17 cellular contexts compared by ENCODE assay signal in genomic region chr2:197241153-197241552, GRCh38.
DNase-seq lines count a peak whose midpoint lies in the region; ATAC-seq and TF ChIP-seq lines count a peak whose summit lies in the region.
"Had no signal": no experiment of that assay in that cellular context is flagged by ENCODE, and none has a peak within 500 bp of the region (broad histone marks: within the 10 kb centered on the region; RNA-seq: fewer than 3 reads in every experiment).

No MANE protein-coding gene starts in this region.

- peak overlapping the region in 7 of 11 experiments; percentile 49 to 85 (median 73); a peak in 8 of 22 replicates for H3K27ac ChIP-seq in BLaER1 treated with 17β-estradiol and CSF1 and Interleukin-3, amounts not matched to agents 10 nM and 100 nM
- H3K27ac ChIP-seq in CD8-positive, alpha-beta T cell (ENCODE audit: low read depth, low read length), result peak overlapping the region; percentile 29
- H3K27ac ChIP-seq in effector memory CD4-positive, alpha-beta T cell (ENCODE audit: insufficient read depth, low read length, poor library complexity, severe bottlenecking), result peak overlapping the region; percentile 79
- H3K27ac ChIP-seq in substantia nigra (ENCODE audit: low read depth, low read length, poor library complexity, severe bottlenecking) (no peak overlapping the region), RWPE1 (no peak overlapping the region), A673 (ENCODE audit: low read depth, low read length, poor library complexity, severe bottlenecking) (no peak overlapping the region)
- H3K27ac ChIP-seq: psoas muscle, tibial nerve, WERI-Rb-1 had no signal

- no peaks in the 10 kb centered on the region for H3K36me3 ChIP-seq in BLaER1 treated with 17β-estradiol and CSF1 and Interleukin-3, amounts not matched to agents 10 nM and 100 nM
- H3K36me3 ChIP-seq in CD8-positive, alpha-beta T cell (ENCODE audit: insufficient read depth, low read length), result no peaks in the 10 kb centered on the region
- H3K36me3 ChIP-seq in effector memory CD4-positive, alpha-beta T cell (ENCODE audit: control insufficient read depth, insufficient read depth, low read length), result no peaks in the 10 kb centered on the region
- no peaks in the 10 kb centered on the region for H3K36me3 ChIP-seq in A673 (ENCODE audit: insufficient read depth, low read length, poor library complexity, severe bottlenecking)
- H3K36me3 ChIP-seq: WERI-Rb-1 had no signal

- H3K9me3 Mint-ChIP-seq in CD8-positive, alpha-beta T cell, result no peaks in the 10 kb centered on the region
- H3K9me3 Mint-ChIP-seq in activated B cell treated with CpG ODN at 0.5 μM for 24 hours, result no peaks in the 10 kb centered on the region

- no TSS peak for BruUV-seq in A673 (replicated peaks; lab: Mats Ljungman, UMichigan)

- no peak for DNase-seq in CD8-positive, alpha-beta T cell
- DNase-seq in activated B cell treated with CpG ODN at 0.5 μM for 24 hours, result no peak
- no peak for DNase-seq in effector memory CD4-positive, alpha-beta T cell
- DNase-seq in substantia nigra (lab: John Stamatoyannopoulos, UW), result no peak
- no peak for DNase-seq in RWPE1 (ENCODE audit: low spot score)
- no peak for DNase-seq in A673 (ENCODE audit: low spot score)
- DNase-seq: activated CD8-positive, alpha-beta memory T cell treated with anti-CD3 and anti-CD28 coated beads, Interleukin-2, amount 50 U/mL, for 48 hours; amygdala; islet precursor cell; NCI-H1694; NCI-H446; psoas muscle; small intestine; WERI-Rb-1 had no signal

- H3K4me1 ChIP-seq in BLaER1 treated with 17β-estradiol and CSF1 and Interleukin-3, amounts not matched to agents 10 nM and 100 nM, result peaks cover 29 to 82% (median 39%) of the 10 kb centered on the region in 10 experiments
- peaks cover 84% of the 10 kb centered on the region for H3K4me1 ChIP-seq in CD8-positive, alpha-beta T cell (ENCODE audit: insufficient read depth, low read length)
- peaks cover 51% of the 10 kb centered on the region for H3K4me1 ChIP-seq in effector memory CD4-positive, alpha-beta T cell (ENCODE audit: control insufficient read depth, insufficient read depth, low read length, poor library complexity, severe bottlenecking)
- peaks cover 11% of the 10 kb centered on the region for H3K4me1 ChIP-seq in A673 (ENCODE audit: insufficient read depth, low read length, poor library complexity, severe bottlenecking)
- H3K4me1 ChIP-seq: psoas muscle had no signal

- peaks cover 25% of the 10 kb centered on the region for H3K36me3 Mint-ChIP-seq in CD8-positive, alpha-beta T cell
- H3K36me3 Mint-ChIP-seq in activated B cell treated with CpG ODN at 0.5 μM for 24 hours (ENCODE audit: low read depth), result peaks cover 24% of the 10 kb centered on the region

- H3K27me3 Mint-ChIP-seq in CD8-positive, alpha-beta T cell (ENCODE audit: low read depth), result no peaks in the 10 kb centered on the region
- no peaks in the 10 kb centered on the region for H3K27me3 Mint-ChIP-seq in activated B cell treated with CpG ODN at 0.5 μM for 24 hours

- POLR2A ChIA-PET in CD8-positive, alpha-beta T cell (lab: Charles Lee), result interaction anchor here (0.7 to 2.5 kb wide), 11 partner anchors 8 to 69 kb away, joined by 3 to 14 read pairs (median 7); partner anchors contain the start of gene ANKRD44
- POLR2A ChIA-PET in activated B cell treated with CpG ODN at 0.5 μM for 24 hours (lab: Charles Lee) (interaction anchor here (0.9 to 2.5 kb wide), 11 partner anchors 9 to 68 kb away, joined by 3 to 22 read pairs (median 7); no protein-coding TSS in a partner anchor), RWPE1 (lab: Yijun Ruan, JAX; ENCODE audit: low non-redundant PET) (no interaction called here), A673 (lab: Charles Lee; ENCODE audit: low non-redundant PET) (no interaction called here)

- CTCF ChIA-PET in CD8-positive, alpha-beta T cell (lab: Charles Lee), result interaction anchor here (1.4 to 1.6 kb wide), 2 partner anchors 42 to 70 kb away, joined by 5 read pairs; no protein-coding TSS in a partner anchor
- CTCF ChIA-PET in activated B cell treated with CpG ODN at 0.5 μM for 24 hours (lab: Charles Lee) (interaction anchor here (1.1 to 1.6 kb wide), 4 partner anchors 14 to 128 kb away, joined by 3 to 8 read pairs (median 5); no protein-coding TSS in a partner anchor), RWPE1 (lab: Yijun Ruan, JAX) (interaction anchor here (0.5 to 0.6 kb wide), 2 partner anchors 16 to 24 kb away, joined by 3 to 4 read pairs; no protein-coding TSS in a partner anchor), A673 (lab: Charles Lee) (no interaction called here)

- peaks cover 86% of the 10 kb centered on the region for H3K4me1 Mint-ChIP-seq in CD8-positive, alpha-beta T cell (ENCODE audit: low read depth)
- peaks cover 84% of the 10 kb centered on the region for H3K4me1 Mint-ChIP-seq in activated B cell treated with CpG ODN at 0.5 μM for 24 hours

- no peak overlapping the region for H3K4me3 ChIP-seq in BLaER1 treated with 17β-estradiol and CSF1 and Interleukin-3, amounts not matched to agents 10 nM and 100 nM
- H3K4me3 ChIP-seq in CD8-positive, alpha-beta T cell (ENCODE audit: low read depth, low read length), result no peak overlapping the region
- H3K4me3 ChIP-seq in effector memory CD4-positive, alpha-beta T cell (ENCODE audit: insufficient read depth, low read depth, low read length, poor library complexity, severe bottlenecking), result no peak overlapping the region
- H3K4me3 ChIP-seq in A673 (ENCODE audit: low read depth, low read length, poor library complexity, severe bottlenecking), result no peak overlapping the region
- H3K4me3 ChIP-seq: psoas muscle, tibial nerve had no signal

- H3K27me3 ChIP-seq in BLaER1 treated with 17β-estradiol and CSF1 and Interleukin-3, amounts not matched to agents 10 nM and 100 nM, result no peaks in the 10 kb centered on the region
- no peaks in the 10 kb centered on the region for H3K27me3 ChIP-seq in CD8-positive, alpha-beta T cell (ENCODE audit: insufficient read depth, low read length)
- H3K27me3 ChIP-seq in effector memory CD4-positive, alpha-beta T cell (replicated peaks; ENCODE audit: control insufficient read depth, insufficient read depth, low read length, poor library complexity, severe bottlenecking), result no peaks in the 10 kb centered on the region
- H3K27me3 ChIP-seq in A673 (replicated peaks; ENCODE audit: insufficient read depth, low read depth, low read length, poor library complexity), result no peaks in the 10 kb centered on the region
- H3K27me3 ChIP-seq: tibial nerve had no signal

- peak overlapping the region in 1 of 11 experiments; percentile 31; a peak in 1 of 22 replicates for H3K9ac ChIP-seq in BLaER1 treated with 17β-estradiol and CSF1 and Interleukin-3, amounts not matched to agents 10 nM and 100 nM

- H3K4me3 Mint-ChIP-seq in CD8-positive, alpha-beta T cell, result peak overlapping the region; percentile 71
- H3K4me3 Mint-ChIP-seq in activated B cell treated with CpG ODN at 0.5 μM for 24 hours, result peak overlapping the region; percentile 63

- peak overlapping the region; percentile 96 for H3K27ac Mint-ChIP-seq in CD8-positive, alpha-beta T cell
- peak overlapping the region; percentile 85 for H3K27ac Mint-ChIP-seq in activated B cell treated with CpG ODN at 0.5 μM for 24 hours

- H3K9me3 ChIP-seq in BLaER1 treated with 17β-estradiol and CSF1 and Interleukin-3, amounts not matched to agents 10 nM and 100 nM (replicated peaks in 1 of 11), result peaks cover 0 to 5% (median 0%) of the 10 kb centered on the region in 11 experiments; a peak in 5 of 22 replicates
- H3K9me3 ChIP-seq in CD8-positive, alpha-beta T cell (ENCODE audit: low read length), result no peaks in the 10 kb centered on the region
- no peaks in the 10 kb centered on the region for H3K9me3 ChIP-seq in effector memory CD4-positive, alpha-beta T cell (ENCODE audit: control insufficient read depth, low read length)
- H3K9me3 ChIP-seq in A673 (ENCODE audit: low read depth, low read length, poor library complexity, severe bottlenecking), result no peaks in the 10 kb centered on the region
- H3K9me3 ChIP-seq: psoas muscle, tibial nerve had no signal

- TF ChIP-seq CTCF in CD8-positive, alpha-beta T cell (IDR thresholded peaks at IDR 0.05), result no peak
- TF ChIP-seq CTCF in activated B cell treated with CpG ODN at 0.5 μM for 24 hours (IDR thresholded peaks at IDR 0.05) (no peak), RWPE1 (conservative IDR thresholded peaks at IDR 0.05; ENCODE audit: low read depth) (no peak), A673 (conservative IDR thresholded peaks at IDR 0.05; ENCODE audit: low read depth, low read length) (no peak)

- H3K4me2 ChIP-seq in BLaER1 treated with 17β-estradiol and CSF1 and Interleukin-3, amounts not matched to agents 10 nM and 100 nM, result peak overlapping the region in 10 of 11 experiments; percentile 31 to 97 (median 71); a peak in 19 of 22 replicates

- intact Hi-C loops in CD8-positive, alpha-beta T cell (cut with DNase I, micrococcal nuclease), result loop anchor here (1.0 to 5.0 kb wide), 2 partner anchors 9 to 66 kb away; no protein-coding TSS in a partner anchor
- intact Hi-C loops in activated B cell treated with CpG ODN at 0.5 μM for 24 hours (cut with micrococcal nuclease), result loop anchor here (1.0 kb wide), 2 partner anchors 9 to 24 kb away; no protein-coding TSS in a partner anchor
- intact Hi-C loops in A673 (cut with micrococcal nuclease; ENCODE audit: unreplicated experiment), result no loop called here

- no peak for ATAC-seq in CD8-positive, alpha-beta T cell
- ATAC-seq in activated B cell treated with CpG ODN at 0.5 μM for 24 hours (ENCODE audit: low read depth) (no peak), HG03354 (IDR thresholded peaks at IDR 0.05; ENCODE audit: poor library complexity, severe bottlenecking, unreplicated experiment) (no peak)
- ATAC-seq: psoas muscle had no signal

- H4K20me1 ChIP-seq in BLaER1 treated with 17β-estradiol and CSF1 and Interleukin-3, amounts not matched to agents 10 nM and 100 nM, result peaks cover 0 to 57% (median 0%) of the 10 kb centered on the region in 11 experiments; a peak in 3 of 22 replicates

Comparison
In these comparisons a context has a peak if more than half of its experiments do, and no peak if none do; other contexts are left out.
1. H3K27ac ChIP-seq: peak in BLaER1 treated with 17β-estradiol and CSF1 and Interleukin-3, amounts not matched to agents 10 nM and 100 nM (7 of 11), CD8-positive, alpha-beta T cell (single experiment) and effector memory CD4-positive, alpha-beta T cell (single experiment); none in substantia nigra (single experiment), RWPE1 (single experiment) and A673 (single experiment).
2. POLR2A ChIA-PET loops: an anchor here in CD8-positive, alpha-beta T cell (0.7 to 2.5 kb wide) and activated B cell treated with CpG ODN at 0.5 μM for 24 hours (0.9 to 2.5 kb wide); none called in RWPE1 and A673.